20 cellular contexts compared by ENCODE assay signal in genomic region chrX:1009771-1010170, GRCh38.
"Had no signal": no experiment of that assay in that cellular context is flagged by ENCODE, and none has a peak within 500 bp of the region (broad histone marks: within the 10 kb centered on the region; RNA-seq: fewer than 3 reads in every experiment).

No MANE protein-coding gene starts in this region.

- H3K27ac Mint-ChIP-seq: activated B cell treated with CpG ODN at 0.5 μM for 24 hours; activated CD4-positive, alpha-beta T cell treated with anti-CD3 and anti-CD28 coated beads, Interleukin-2, amount 10 ng/mL, durations not matched to agents 24 days and 14 days; activated naive CD4-positive, alpha-beta T cell treated with anti-CD3 and anti-CD28 coated beads for 36 hours; activated naive CD8-positive, alpha-beta T cell treated with anti-CD3 and anti-CD28 coated beads for 36 hours; T-helper 1 cell treated with Interleukin-12 subunit alpha and Interleukin-12 subunit beta and Interleukin-4 antibody, amounts not matched to agents 30 μg/mL and 1 μg/mL, for 36 hours had no signal

- H3K4me1 Mint-ChIP-seq: activated CD4-positive, alpha-beta T cell treated with anti-CD3 and anti-CD28 coated beads, Interleukin-2, amount 10 ng/mL, durations not matched to agents 24 days and 14 days; activated naive CD8-positive, alpha-beta T cell treated with anti-CD3 and anti-CD28 coated beads for 36 hours had no signal

- H3K4me3 ChIP-seq: MG63 had no signal

- H3K27me3 ChIP-seq: MG63 had no signal

- H3K27me3 Mint-ChIP-seq: activated B cell treated with CpG ODN at 0.5 μM for 24 hours; activated CD4-positive, alpha-beta T cell treated with anti-CD3 and anti-CD28 coated beads, Interleukin-2, amount 10 ng/mL, durations not matched to agents 24 days and 14 days had no signal

- H3K36me3 ChIP-seq: MG63 had no signal

- H3K4me3 Mint-ChIP-seq: activated B cell treated with CpG ODN at 0.5 μM for 24 hours; activated CD4-positive, alpha-beta T cell treated with anti-CD3 and anti-CD28 coated beads, Interleukin-2, amount 10 ng/mL, durations not matched to agents 24 days and 14 days; activated naive CD4-positive, alpha-beta T cell treated with anti-CD3 and anti-CD28 coated beads for 36 hours; activated naive CD8-positive, alpha-beta T cell treated with anti-CD3 and anti-CD28 coated beads for 36 hours; activated T-cell treated with anti-CD3 and anti-CD28 coated beads, Interleukin-2, amount 50 U/mL, for 4 hours; T-helper 1 cell treated with Interleukin-12 subunit alpha and Interleukin-12 subunit beta and Interleukin-4 antibody, amounts not matched to agents 30 μg/mL and 1 μg/mL, for 36 hours had no signal

- H3K9me3 Mint-ChIP-seq: activated B cell treated with CpG ODN at 0.5 μM for 24 hours; activated naive CD4-positive, alpha-beta T cell treated with anti-CD3 and anti-CD28 coated beads for 36 hours; activated naive CD8-positive, alpha-beta T cell treated with anti-CD3 and anti-CD28 coated beads for 36 hours; activated T-cell treated with anti-CD3 and anti-CD28 coated beads, Interleukin-2, amount 50 U/mL, for 4 hours had no signal

- H3K9me3 ChIP-seq: MG63 had no signal

- H3K36me3 Mint-ChIP-seq: activated naive CD8-positive, alpha-beta T cell treated with anti-CD3 and anti-CD28 coated beads for 36 hours had no signal

- DNase-seq: activated B cell treated with CpG ODN at 0.5 μM for 24 hours; activated CD4-positive, alpha-beta T cell treated with anti-CD3 and anti-CD28 coated beads for 1 hour; activated CD4-positive, alpha-beta T cell treated with anti-CD3 and anti-CD28 coated beads, Interleukin-2, amount 10 ng/mL, durations not matched to agents 24 days and 14 days; activated CD4-positive, alpha-beta T cell treated with anti-CD3 and anti-CD28 coated beads, Interleukin-2, amount 50 U/mL, for 48 hours; activated CD8-positive, alpha-beta memory T cell treated with anti-CD3 and anti-CD28 coated beads for 24 hours; activated effector memory CD4-positive, alpha-beta T cell treated with anti-CD3 and anti-CD28 coated beads, Interleukin-2, amount 50 U/mL, for 16 hours; activated naive CD4-positive, alpha-beta T cell treated with anti-CD3 and anti-CD28 coated beads for 36 hours; activated naive CD8-positive, alpha-beta T cell treated with anti-CD3 and anti-CD28 coated beads for 36 hours; activated T-cell treated with anti-CD3 and anti-CD28 coated beads, Interleukin-2, amount 50 U/mL, for 4 hours; KG1; MG63; NCI-H1105; NCI-H1436; NCI-H1694 treated with DMSO at 0.1 percent for 48 hours; NCI-H2081; NCI-H510A treated with DMSO at 0.1 percent for 48 hours; NCI-H69; PC-3; SHP77 treated with DMSO at 0.1 percent for 48 hours had no signal

- ATAC-seq: activated T-cell treated with anti-CD3 and anti-CD28 coated beads, Interleukin-2, amount 50 U/mL, for 4 hours; PC-3 had no signal
